In the genomic region with DNA sequence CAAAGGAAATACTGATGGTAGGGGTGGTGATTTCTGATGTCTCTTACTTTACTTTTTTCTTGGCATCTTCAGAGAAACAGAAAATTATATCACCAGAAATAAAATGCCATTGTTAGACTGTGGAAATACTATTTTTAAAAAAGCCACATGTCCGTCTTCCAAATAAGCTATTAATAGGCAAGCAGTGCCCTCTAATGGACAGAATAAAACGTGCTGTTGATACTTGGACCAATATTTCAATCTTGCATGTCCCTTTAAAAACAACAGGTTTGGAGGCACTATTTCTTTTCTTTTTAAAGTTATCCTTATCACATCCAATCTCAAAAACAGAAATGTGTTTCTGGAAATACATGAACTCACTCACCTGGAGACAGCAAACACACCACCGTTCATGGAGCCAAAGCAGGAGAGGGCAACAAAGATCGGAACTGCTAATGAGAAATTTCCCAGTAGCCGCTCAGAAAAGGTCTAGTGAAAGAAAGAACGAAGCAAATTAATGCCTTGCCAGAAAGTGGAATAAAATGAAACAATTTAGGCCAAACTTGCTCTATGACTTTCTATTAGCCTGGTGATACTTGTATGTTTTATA, we compare ENCODE assay signal across 8 cellular contexts. TPM values are rescaled to one million over a fixed set of nuclear protein-coding genes. Genes with fewer than 3 reads are reported as not detected.
DNase-seq lines count a peak whose midpoint lies in the region; ATAC-seq, FAIRE-seq and TF ChIP-seq lines count a peak whose summit lies in the region.

No MANE protein-coding gene starts in this region.

- DNase-seq in GM23338 (ENCODE audit: low spot score) = peak; percentile 60
- peak; percentile 42 for DNase-seq in NCI-H2171 treated with DMSO at 0.1 percent for 48 hours (lab: John Stamatoyannopoulos, UW)
- peak; percentile 45 for DNase-seq in mammary epithelial cell
- DNase-seq in left kidney (ENCODE audit: low read depth, low spot score) = peak; percentile 84
- no peak for DNase-seq in activated naive CD4-positive, alpha-beta T cell treated with anti-CD3 and anti-CD28 coated beads, Interleukin-2, amount 50 U/mL, for 72 hours (ENCODE audit: low spot score in 2 of 2)
- DNase-seq in effector CD4-positive, alpha-beta T cell = no peak
- no peak for DNase-seq in natural killer cell

- no peak overlapping the region for H3K27ac ChIP-seq in GM23338 (ENCODE audit: low read depth)
- H3K27ac ChIP-seq in mammary epithelial cell (ENCODE audit: insufficient read depth, low read depth, low read length) = no peak overlapping the region

- peaks cover 24% of the 10 kb centered on the region; the same call in 1 of the 2 replicates for H3K36me3 ChIP-seq in GM23338 (ENCODE audit: insufficient read depth)
- H3K36me3 ChIP-seq in mammary epithelial cell (ENCODE audit: insufficient read depth, low read length) = peaks cover 21% of the 10 kb centered on the region

- H3K4me2 ChIP-seq in GM23338 (no peak overlapping the region), mammary epithelial cell (ENCODE audit: insufficient read depth, low read depth, low read length) (no peak overlapping the region)

- no peaks in the 10 kb centered on the region for H3K9me3 ChIP-seq in mammary epithelial cell (replicated peaks; ENCODE audit: insufficient read depth, low read length)

- H3K27me3 ChIP-seq in GM23338 (ENCODE audit: insufficient read depth) = no peaks in the 10 kb centered on the region
- no peaks in the 10 kb centered on the region for H3K27me3 ChIP-seq in mammary epithelial cell (ENCODE audit: insufficient read depth, low read length)

- WGBS in mammary epithelial cell (ENCODE audit: low coverage, missing lambda C conversion rate) = 42% methylated on average over 6 of the region's 6 CpGs

- peak; percentile 69 to 85 for TF ChIP-seq CTCF in GM23338 (conservative IDR thresholded peaks at IDR 0.05; ENCODE audit: low read depth in 2 of 2)
- TF ChIP-seq CTCF in mammary epithelial cell (conservative IDR thresholded peaks at IDR 0.05 in 1 of 2, IDR thresholded peaks at IDR 0.05 in 1 of 2; ENCODE audit: extremely low read depth in 1 of 2, insufficient read depth in 1 of 2, low read depth in 1 of 2, low read length in 2 of 2) = peak; percentile 59 to 70
- no peak for TF ChIP-seq CTCF in natural killer cell (IDR thresholded peaks at IDR 0.05)

- no peak overlapping the region for H3K4me3 Mint-ChIP-seq in GM23338
- H3K4me3 Mint-ChIP-seq in natural killer cell = no peak overlapping the region

- BruUV-seq in mammary epithelial cell (replicated peaks; lab: Mats Ljungman, UMichigan) = no TSS peak

- H3F3A ChIP-seq in GM23338 (replicated peaks; ENCODE audit: low read depth) = no peaks in the 10 kb centered on the region

- no peaks in the 10 kb centered on the region for H3K9me2 ChIP-seq in GM23338 (ENCODE audit: insufficient read depth)

- peaks cover 23% of the 10 kb centered on the region for H3K4me1 Mint-ChIP-seq in GM23338
- H3K4me1 Mint-ChIP-seq in natural killer cell = no peaks in the 10 kb centered on the region

- ATAC-seq in GM23338 = no peak
- no peak for ATAC-seq in activated naive CD4-positive, alpha-beta T cell treated with anti-CD3 and anti-CD28 coated beads, Interleukin-2, amount 50 U/mL, for 72 hours
- no peak for ATAC-seq in natural killer cell

- peaks cover 51% of the 10 kb centered on the region for H3K36me3 Mint-ChIP-seq in GM23338 (ENCODE audit: low read depth)
- H3K36me3 Mint-ChIP-seq in activated naive CD4-positive, alpha-beta T cell treated with anti-CD3 and anti-CD28 coated beads, Interleukin-2, amount 50 U/mL, for 72 hours = no peaks in the 10 kb centered on the region
- no peaks in the 10 kb centered on the region for H3K36me3 Mint-ChIP-seq in natural killer cell

- intact Hi-C loops in mammary epithelial cell (cut with micrococcal nuclease) = loop anchor here (2.0 kb wide), 3 partner anchors 92 to 362 kb away; no protein-coding TSS in a partner anchor
- intact Hi-C loops in natural killer cell (cut with micrococcal nuclease) = no loop called here

- dilution Hi-C loops in mammary epithelial cell (cut with HindIII; ENCODE audit: low sequenced_read_pairs) = no loop called here

- no peak overlapping the region for H3K9ac ChIP-seq in mammary epithelial cell (ENCODE audit: insufficient read depth, low read length)

- H3K4me1 ChIP-seq in GM23338 (ENCODE audit: insufficient read depth) (no peaks in the 10 kb centered on the region; the same call in 1 of the 2 replicates), mammary epithelial cell (ENCODE audit: insufficient read depth, low read length) (peaks cover under 1% of the 10 kb centered on the region)

- no peak overlapping the region for H3K4me3 ChIP-seq in GM23338
- H3K4me3 ChIP-seq in mammary epithelial cell (replicated peaks in 1 of 3; ENCODE audit: insufficient read depth in 1 of 3, low read depth in 2 of 3, low read length in 3 of 3) = no peak overlapping the region

- CTCF ChIA-PET in mammary epithelial cell (lab: Charles Lee; ENCODE audit: low non-redundant PET) = interaction anchor here (0.6 to 0.7 kb wide), 2 partner anchors 92 to 148 kb away, joined by 4 read pairs; no protein-coding TSS in a partner anchor

- H3K9me3 Mint-ChIP-seq in GM23338 = no peaks in the 10 kb centered on the region
- peaks cover 3 to 4% of the 10 kb centered on the region in 2 donors for H3K9me3 Mint-ChIP-seq in activated naive CD4-positive, alpha-beta T cell treated with anti-CD3 and anti-CD28 coated beads, Interleukin-2, amount 50 U/mL, for 72 hours
- peaks cover 2 to 5% of the 10 kb centered on the region in 2 donors for H3K9me3 Mint-ChIP-seq in natural killer cell

- H2AFZ ChIP-seq in GM23338 = no peak overlapping the region
- no peak overlapping the region for H2AFZ ChIP-seq in mammary epithelial cell (ENCODE audit: low read depth, low read length)

- H4K20me1 ChIP-seq in GM23338 (replicated peaks; ENCODE audit: insufficient read depth) (no peaks in the 10 kb centered on the region), mammary epithelial cell (ENCODE audit: insufficient read depth, low read length) (no peaks in the 10 kb centered on the region)

- in situ Hi-C loops in mammary epithelial cell (cut with MboI; ENCODE audit: low sequenced_read_pairs in 2 of 2) = loop anchor here in 1 of 2 donors (25.0 kb wide), 1 partner anchor 146 kb away; no protein-coding TSS in a partner anchor

- H3K27ac Mint-ChIP-seq in GM23338 = peak overlapping the region; percentile 84
- no peak overlapping the region for H3K27ac Mint-ChIP-seq in activated naive CD4-positive, alpha-beta T cell treated with anti-CD3 and anti-CD28 coated beads, Interleukin-2, amount 50 U/mL, for 72 hours
- H3K27ac Mint-ChIP-seq in natural killer cell = no peak overlapping the region

- FAIRE-seq in G401.6 (lab: Jason Lieb, UNC) = peak; percentile 93

- H3K27me3 Mint-ChIP-seq in GM23338 (ENCODE audit: insufficient read depth, low read depth, poor library complexity) (no peaks in the 10 kb centered on the region), natural killer cell (ENCODE audit: low read depth in 2 of 2) (no peaks in the 10 kb centered on the region)

- H3K79me2 ChIP-seq in GM23338 (replicated peaks; ENCODE audit: insufficient read depth) (no peaks in the 10 kb centered on the region), mammary epithelial cell (ENCODE audit: insufficient read depth, low read length) (no peaks in the 10 kb centered on the region)

TF ChIP-seq in GM23338, 12 proteins besides CTCF, POLR2A, EP300 and RAD21 (continues in another document):
- TF ChIP-seq EZH2 (IDR thresholded peaks at IDR 0.05; ENCODE audit: low read depth, unreplicated experiment) (no peak), NANOG (IDR thresholded peaks at IDR 0.05; ENCODE audit: borderline replicate concordance) (no peak), POLR2AphosphoS5 (IDR thresholded peaks at IDR 0.05; ENCODE audit: low read depth) (no peak), CREB1 (CRISPR knock-in tag; IDR thresholded peaks at IDR 0.05; ENCODE audit: low read depth) (no peak), ZNF114 (CRISPR knock-in tag; IDR thresholded peaks at IDR 0.05) (no peak)
- TF ChIP-seq, protein P1, sequence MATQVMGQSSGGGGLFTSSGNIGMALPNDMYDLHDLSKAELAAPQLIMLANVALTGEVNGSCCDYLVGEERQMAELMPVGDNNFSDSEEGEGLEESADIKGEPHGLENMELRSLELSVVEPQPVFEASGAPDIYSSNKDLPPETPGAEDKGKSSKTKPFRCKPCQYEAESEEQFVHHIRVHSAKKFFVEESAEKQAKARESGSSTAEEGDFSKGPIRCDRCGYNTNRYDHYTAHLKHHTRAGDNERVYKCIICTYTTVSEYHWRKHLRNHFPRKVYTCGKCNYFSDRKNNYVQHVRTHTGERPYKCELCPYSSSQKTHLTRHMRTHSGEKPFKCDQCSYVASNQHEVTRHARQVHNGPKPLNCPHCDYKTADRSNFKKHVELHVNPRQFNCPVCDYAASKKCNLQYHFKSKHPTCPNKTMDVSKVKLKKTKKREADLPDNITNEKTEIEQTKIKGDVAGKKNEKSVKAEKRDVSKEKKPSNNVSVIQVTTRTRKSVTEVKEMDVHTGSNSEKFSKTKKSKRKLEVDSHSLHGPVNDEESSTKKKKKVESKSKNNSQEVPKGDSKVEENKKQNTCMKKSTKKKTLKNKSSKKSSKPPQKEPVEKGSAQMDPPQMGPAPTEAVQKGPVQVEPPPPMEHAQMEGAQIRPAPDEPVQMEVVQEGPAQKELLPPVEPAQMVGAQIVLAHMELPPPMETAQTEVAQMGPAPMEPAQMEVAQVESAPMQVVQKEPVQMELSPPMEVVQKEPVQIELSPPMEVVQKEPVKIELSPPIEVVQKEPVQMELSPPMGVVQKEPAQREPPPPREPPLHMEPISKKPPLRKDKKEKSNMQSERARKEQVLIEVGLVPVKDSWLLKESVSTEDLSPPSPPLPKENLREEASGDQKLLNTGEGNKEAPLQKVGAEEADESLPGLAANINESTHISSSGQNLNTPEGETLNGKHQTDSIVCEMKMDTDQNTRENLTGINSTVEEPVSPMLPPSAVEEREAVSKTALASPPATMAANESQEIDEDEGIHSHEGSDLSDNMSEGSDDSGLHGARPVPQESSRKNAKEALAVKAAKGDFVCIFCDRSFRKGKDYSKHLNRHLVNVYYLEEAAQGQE (IDR thresholded peaks at IDR 0.05; ENCODE audit: unreplicated experiment) = no peak

RNA-seq across cellular contexts. Expression of gene SLC7A11, which starts 59.2 kb away (rescaled TPM):
- total RNA-seq in GM23338 (2014; rRNA removed; shearing (Covaris generic)) = 32.2 and 33.9 TPM in 2 replicates
- polyA plus RNA-seq in GM23338 (2016; fragmentation: Nextera tagmentation; extraction: Ambion mirVana) (8.3 and 10.0 TPM in 2 replicates), mammary epithelial cell (18.7 TPM)
- total RNA-seq in mammary epithelial cell (100 to 1,000 TPM in 1 of 2 donors, 10 to 100 TPM in 1; 80.2 to 248 TPM), natural killer cell (1 to 10 TPM in 1 of 3 donors, under 1 TPM in 1, not detected in 1; 0.07 to 1.4 TPM)
- polyA minus RNA-seq in mammary epithelial cell = 48.9 TPM
- 1 to 10 TPM; 2.0 to 5.2 TPM for total RNA-seq in activated naive CD4-positive, alpha-beta T cell treated with anti-CD3 and anti-CD28 coated beads, Interleukin-2, amount 50 U/mL, for 72 hours

Comparison
In these comparisons a context has a peak if more than half of its experiments do, and no peak if none do; other contexts are left out.
1. DNase-seq: peak in GM23338 (single experiment), NCI-H2171 treated with DMSO at 0.1 percent for 48 hours (single experiment), mammary epithelial cell (single experiment) and left kidney (single experiment); none in activated naive CD4-positive, alpha-beta T cell treated with anti-CD3 and anti-CD28 coated beads, Interleukin-2, amount 50 U/mL, for 72 hours (0 of 2), effector CD4-positive, alpha-beta T cell (single experiment) and natural killer cell (single experiment).